ENCODE assay signal across 22 cellular contexts in the genomic region with DNA sequence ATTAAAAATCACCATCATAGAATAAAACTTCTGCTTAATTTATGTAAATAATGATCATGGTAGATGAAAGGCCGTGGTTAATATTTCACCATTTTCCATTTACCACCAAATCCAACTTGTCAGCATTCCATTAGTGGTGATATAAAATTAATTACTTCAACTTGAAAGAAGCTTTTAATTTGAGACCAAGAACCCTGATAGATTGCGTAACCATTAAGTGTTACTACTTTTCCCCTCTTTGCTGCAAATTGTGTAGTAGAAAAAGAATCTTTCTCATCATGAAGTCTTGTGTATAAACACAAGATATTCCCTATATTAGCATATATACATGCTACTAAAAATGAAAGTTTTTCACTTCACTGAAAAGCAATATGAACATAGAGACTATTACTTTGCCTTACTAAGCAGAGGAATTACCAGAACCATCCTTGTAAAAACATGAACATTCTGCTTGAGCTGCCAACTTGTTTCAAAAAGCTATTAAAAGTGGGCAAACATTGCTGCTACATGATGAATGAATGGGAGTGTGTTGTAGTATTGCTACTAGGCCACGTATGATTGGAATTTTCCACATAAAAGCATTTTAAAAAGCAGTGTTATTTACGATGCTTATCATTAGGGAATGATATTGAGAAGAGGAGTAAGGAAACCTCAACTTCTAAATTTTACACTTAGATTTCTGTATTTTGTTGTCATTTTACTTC. TPM values are rescaled to one million over a fixed set of nuclear protein-coding genes. Genes with fewer than 3 reads are reported as not detected.
A peak's percentile ranks its signal among the peaks of the same experiment; 100 is the strongest.
DNase-seq lines count a peak whose midpoint lies in the region; ATAC-seq, FAIRE-seq and TF ChIP-seq lines count a peak whose summit lies in the region.
"Had no signal": no experiment of that assay in that cellular context is flagged by ENCODE, and none has a peak within 500 bp of the region (broad histone marks: within the 10 kb centered on the region; RNA-seq: fewer than 3 reads in every experiment).

No MANE protein-coding gene starts in this region.

- H3K9me3 Mint-ChIP-seq in chondrocyte (ENCODE audit: low read depth) (no peaks in the 10 kb centered on the region), mesothelial cell of epicardium (peaks cover 8% of the 10 kb centered on the region)
- H3K9me3 Mint-ChIP-seq: IgD-negative memory B cell had no signal

- no TSS peak for BruUV-seq in HepG2 (replicated peaks; lab: Mats Ljungman, UMichigan)

- TF ChIP-seq CTCF in HepG2 (CRISPR knock-in tag; IDR thresholded peaks at IDR 0.05) (no peak), right lobe of liver (IDR thresholded peaks at IDR 0.05) (no peak), chondrocyte (IDR thresholded peaks at IDR 0.05) (no peak), mesothelial cell of epicardium (IDR thresholded peaks at IDR 0.05; ENCODE audit: unreplicated experiment) (no peak)

- H3K4me1 ChIP-seq in HepG2 (ENCODE audit: insufficient read depth, low read length) (no peaks in the 10 kb centered on the region), right lobe of liver (no peaks in the 10 kb centered on the region)

- H3K4me3 ChIP-seq in HepG2 (replicated peaks in 1 of 3; ENCODE audit: insufficient read depth in 1 of 3, low read depth in 2 of 3, low read length in 3 of 3) (no peak overlapping the region), right lobe of liver (no peak overlapping the region)

- ATAC-seq in HepG2 (no peak), right lobe of liver (no peak)
- ATAC-seq: Panc1 had no signal

- H3K27ac ChIP-seq in HepG2 (ENCODE audit: extremely low read length, insufficient read depth, low read length) (no peak overlapping the region), right lobe of liver (no peak overlapping the region)

- peak overlapping the region; percentile 27 for H3K27ac Mint-ChIP-seq in chondrocyte (ENCODE audit: unreplicated experiment)
- peak overlapping the region; percentile 67 for H3K27ac Mint-ChIP-seq in mesothelial cell of epicardium
- H3K27ac Mint-ChIP-seq: IgD-negative memory B cell had no signal

- in situ Hi-C loops in HepG2 (cut with HindIII; ENCODE audit: extremely low pct_ligation_motif_present, low pct_unique_long_range_greater_than_20kb), result no loop called here

- CTCF ChIA-PET in HepG2 (lab: Yijun Ruan, JAX; ENCODE audit: low intra/inter-chr PET ratio, low total read pairs), result no interaction called here

- H3K4me3 Mint-ChIP-seq in chondrocyte (ENCODE audit: unreplicated experiment) (no peak overlapping the region), mesothelial cell of epicardium (no peak overlapping the region)
- H3K4me3 Mint-ChIP-seq: IgD-negative memory B cell had no signal

- WGBS in HepG2 (ENCODE audit: low lambda C conversion rate), result 56% methylated on average over 4 of the region's 4 CpGs
- WGBS in right lobe of liver (ENCODE audit: insufficient coverage, low coverage, low lambda C conversion rate, missing lambda C conversion rate), result 88% methylated on average over 4 of the region's 4 CpGs

- H2AFZ ChIP-seq in HepG2 (ENCODE audit: low read length), result no peak overlapping the region

- intact Hi-C loops in HepG2 (cut with micrococcal nuclease; ENCODE audit: unreplicated experiment), result no loop called here
- intact Hi-C loops in right lobe of liver (cut with DNase I), result no loop called here

- POLR2A ChIA-PET in HepG2 (lab: Yijun Ruan, JAX), result no interaction called here

- H3K9me3 ChIP-seq in HepG2 (ENCODE audit: low read length) (no peaks in the 10 kb centered on the region), right lobe of liver (no peaks in the 10 kb centered on the region)
- H3K9me3 ChIP-seq: SK-N-SH had no signal

- TF ChIP-seq EP300 in HepG2 (IDR thresholded peaks at IDR 0.05; ENCODE audit: low read depth in 2 of 2, low read length in 2 of 2) (no peak), HepG2 (CRISPR knock-in tag; IDR thresholded peaks at IDR 0.05; ENCODE audit: borderline replicate concordance) (no peak)

- no peak for TF ChIP-seq RAD21 in HepG2 (CRISPR knock-in tag; IDR thresholded peaks at IDR 0.05)

- H3K36me3 Mint-ChIP-seq in chondrocyte (ENCODE audit: low read depth) (peaks cover 3% of the 10 kb centered on the region), mesothelial cell of epicardium (peaks cover 10% of the 10 kb centered on the region)

- DNase-seq in HepG2 (ENCODE audit: low spot score) (no peak), right lobe of liver (no peak), chondrocyte (ENCODE audit: low spot score) (no peak), mesothelial cell of epicardium (ENCODE audit: low spot score in 2 of 2, unreplicated experiment in 2 of 2) (no peak), mucosa of gallbladder (ENCODE audit: low spot score) (no peak), SHP77 (lab: John Stamatoyannopoulos, UW) (no peak), NCI-H1417 (lab: John Stamatoyannopoulos, UW) (no peak), DMS 273 (lab: John Stamatoyannopoulos, UW; ENCODE audit: unreplicated experiment) (no peak)
- DNase-seq: 8988T, C1 segment of cervical spinal cord, GF-D8, H7, NCI-H1048, NCI-H146, NCI-H2081, NCI-H510A, NCI-H774, Right ventricle myocardium superior, SK-N-SH had no signal

- H3K4me1 Mint-ChIP-seq in chondrocyte (ENCODE audit: low read depth) (peaks cover 26% of the 10 kb centered on the region), mesothelial cell of epicardium (peaks cover 15% of the 10 kb centered on the region)

- H3K27me3 Mint-ChIP-seq in chondrocyte (ENCODE audit: low read depth), result no peaks in the 10 kb centered on the region
- H3K27me3 Mint-ChIP-seq in mesothelial cell of epicardium (ENCODE audit: low read depth), result no peaks in the 10 kb centered on the region
- H3K27me3 Mint-ChIP-seq: IgD-negative memory B cell had no signal

- H3K79me2 ChIP-seq in HepG2 (ENCODE audit: insufficient read depth, low read length), result no peaks in the 10 kb centered on the region

- H3K36me3 ChIP-seq in HepG2 (replicated peaks in 1 of 2; ENCODE audit: control insufficient read depth in 1 of 2, insufficient read depth in 2 of 2, low read length in 2 of 2) (no peaks in the 10 kb centered on the region), right lobe of liver (peaks cover 0 to 3% (median 0%) of the 10 kb centered on the region in 4 donors)

- no peak for FAIRE-seq in HepG2 (lab: Jason Lieb, UNC)
- FAIRE-seq: GM12892 had no signal

- H3K9ac ChIP-seq in HepG2 (ENCODE audit: insufficient read depth, low read depth, low read length), result no peak overlapping the region
- H3K9ac ChIP-seq: SK-N-SH had no signal

- no peaks in the 10 kb centered on the region for H3K27me3 ChIP-seq in HepG2 (ENCODE audit: control insufficient read depth in 1 of 2, insufficient read depth in 2 of 2, low read length in 2 of 2)
- H3K27me3 ChIP-seq in right lobe of liver, result no peaks in the 10 kb centered on the region

- H3K4me2 ChIP-seq in HepG2 (ENCODE audit: low read depth, low read length), result no peak overlapping the region
- H3K4me2 ChIP-seq: SK-N-SH had no signal

- no peak for TF ChIP-seq POLR2A in HepG2 (IDR thresholded peaks at IDR 0.05; ENCODE audit: insufficient read depth in 1 of 2, low read depth in 2 of 2, low read length in 2 of 2)
- TF ChIP-seq POLR2A in right lobe of liver (IDR thresholded peaks at IDR 0.05), result no peak

- H4K20me1 ChIP-seq in HepG2 (ENCODE audit: insufficient read depth, low read length), result no peaks in the 10 kb centered on the region

TF ChIP-seq in HepG2, 621 proteins besides CTCF, POLR2A, EP300 and RAD21:
- TF ChIP-seq CEBPB (IDR thresholded peaks at IDR 0.05; ENCODE audit: borderline replicate concordance, low read depth, low read length), result peak; percentile 91
- no peak for TF ChIP-seq NFYC (CRISPR knock-in tag; IDR thresholded peaks at IDR 0.05)
- peak; percentile 31; the same call in 1 of the 2 replicates for TF ChIP-seq CEBPG (CRISPR knock-in tag; IDR thresholded peaks at IDR 0.05)

RNA-seq across cellular contexts. Expression of a gene that starts 35.0 kb away (rescaled TPM):
- total RNA-seq in HepG2 (2016; rRNA removed; fragmentation: Illumina TruSeq; extraction: Trizol), result not detected in 2 replicates
- total RNA-seq in HepG2 (2016; cell fraction: cytosol; rRNA removed; fragmentation: Illumina TruSeq; extraction: Trizol; ENCODE audit: low read depth), result not detected in 2 replicates
- not detected in 2 replicates for total RNA-seq in HepG2 (2016; cell fraction: insoluble cytoplasmic fraction; rRNA removed; fragmentation: Illumina TruSeq; extraction: Trizol)
- not detected in 2 replicates for total RNA-seq in HepG2 (2016; cell fraction: membrane; rRNA removed; fragmentation: Illumina TruSeq; extraction: Trizol)
- not detected in 2 replicates for total RNA-seq in HepG2 (2016; cell fraction: nucleus; rRNA removed; fragmentation: Illumina TruSeq; extraction: Trizol)
- 0.03 and 0.07 TPM in 2 replicates for polyA plus RNA-seq in HepG2 (2011; rRNA removed)
- 0.04 TPM in 2 replicates for polyA plus RNA-seq in HepG2 (2011; cell fraction: cytosol; rRNA removed)
- 0.13 TPM in 1 of 2 replicates, not detected in the other for polyA plus RNA-seq in HepG2 (2011; cell fraction: nucleus; rRNA removed)
- polyA plus RNA-seq in HepG2 (2012), result 0.07 TPM in 1 of 2 replicates, not detected in the other
- not detected in 2 replicates for polyA plus RNA-seq in HepG2 (2016; cell fraction: cytosol; fragmentation: Illumina TruSeq; extraction: Trizol; ENCODE audit: low read depth)
- polyA plus RNA-seq in HepG2 (2016; cell fraction: insoluble cytoplasmic fraction; fragmentation: Illumina TruSeq; extraction: Trizol; ENCODE audit: low read depth), result not detected in 2 replicates
- not detected in 2 replicates for polyA plus RNA-seq in HepG2 (2016; cell fraction: membrane; fragmentation: Illumina TruSeq; extraction: Trizol; ENCODE audit: low read depth)
- not detected in 2 replicates for polyA plus RNA-seq in HepG2 (2016; cell fraction: nucleus; fragmentation: Illumina TruSeq; extraction: Trizol; ENCODE audit: insufficient read depth, low read depth)
- 1.4 TPM in 1 of 2 replicates, not detected in the other for polyA minus RNA-seq in HepG2 (2011; rRNA and poly(A)+ RNA removed; ENCODE audit: low replicate concordance)
- 0.44 TPM in 1 of 2 replicates, not detected in the other for polyA minus RNA-seq in HepG2 (2011; cell fraction: cytosol; rRNA and poly(A)+ RNA removed)
- not detected in 2 replicates for polyA minus RNA-seq in HepG2 (2011; cell fraction: nucleus; rRNA and poly(A)+ RNA removed)
- 1 to 10 TPM in 5 of 6 experiments, under 1 TPM in 1; 0.86 to 7.4 (median 4.1) TPM for total RNA-seq in right lobe of liver
- 1.6 to 3.1 TPM (median 2.9 TPM) in 3 replicates for total RNA-seq in chondrocyte
- total RNA-seq in mesothelial cell of epicardium, result 4.5 to 4.9 TPM (median 4.6 TPM) in 3 replicates
- 2.9 TPM for total RNA-seq in mucosa of gallbladder
- total RNA-seq: H7 had no signal
